Comparison of ENCODE assay signal across 8 cellular contexts in the genomic region with DNA sequence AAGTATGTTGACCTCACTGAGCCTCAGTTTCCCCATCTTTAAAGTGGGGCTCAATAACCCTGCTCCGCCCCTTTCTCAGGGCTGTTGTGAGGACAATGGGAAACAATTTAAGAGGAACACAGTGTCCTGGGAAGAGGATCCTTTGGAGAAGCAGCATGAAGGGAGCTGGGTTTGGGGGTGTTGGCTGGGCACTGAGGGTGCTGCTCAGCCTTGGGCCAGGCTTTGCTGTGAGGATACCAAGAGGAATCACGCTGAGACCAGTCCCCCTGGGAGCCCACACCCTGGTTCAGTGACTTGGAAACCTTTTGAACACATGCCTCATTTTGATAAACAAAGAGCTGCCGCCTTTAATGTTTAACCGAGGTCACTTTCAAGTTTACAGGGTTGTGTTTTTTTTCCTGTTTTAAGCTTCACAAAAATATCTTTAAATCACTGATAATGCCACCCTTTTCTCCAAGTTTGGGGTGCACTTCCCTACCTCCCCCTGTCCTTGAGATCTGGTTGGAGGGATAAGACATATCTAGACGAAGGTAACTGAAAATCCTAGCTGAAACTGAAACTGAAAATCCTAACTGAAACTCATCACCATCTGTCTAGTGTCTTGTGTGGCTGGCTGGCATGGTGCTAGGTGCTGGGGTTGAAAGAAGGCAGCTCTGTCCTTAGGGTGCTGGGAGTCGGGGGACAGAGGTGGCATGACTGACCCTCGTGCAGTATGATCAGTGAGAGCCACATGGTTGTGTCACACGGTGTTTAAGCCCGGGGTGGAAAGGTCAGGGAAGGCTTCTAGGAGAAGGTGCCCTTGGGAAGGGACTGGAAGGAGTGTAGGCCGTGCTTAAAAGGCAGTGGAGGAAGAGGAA. TPM values are rescaled to one million over a fixed set of nuclear protein-coding genes. Genes with fewer than 3 reads are reported as not detected.
A peak's percentile ranks its signal among the peaks of the same experiment; 100 is the strongest.
DNase-seq lines count a peak whose midpoint lies in the region; ATAC-seq, FAIRE-seq and TF ChIP-seq lines count a peak whose summit lies in the region.

No MANE protein-coding gene starts in this region.

- no peaks in the 10 kb centered on the region for H3K27me3 Mint-ChIP-seq in activated T-cell treated with anti-CD3 and anti-CD28 coated beads, Interleukin-2, amount 50 U/mL, for 72 hours (ENCODE audit: low read depth)
- no peaks in the 10 kb centered on the region for H3K27me3 Mint-ChIP-seq in stimulated activated naive B cell treated with anti-CD40 and anti-IgM and Interleukin-4, amounts not matched to agents 10 μg/mL and 1 μg/mL and 100 μg/mL, for 72 hours

- H3K27me3 ChIP-seq in DOHH2 (ENCODE audit: control insufficient read depth, low read length) (no peaks in the 10 kb centered on the region), keratinocyte (ENCODE audit: control insufficient read depth, extremely low read depth, insufficient read depth, low read length) (no peaks in the 10 kb centered on the region)

- H3K9me3 Mint-ChIP-seq in activated T-cell treated with anti-CD3 and anti-CD28 coated beads, Interleukin-2, amount 50 U/mL, for 72 hours, result no peaks in the 10 kb centered on the region
- H3K9me3 Mint-ChIP-seq in stimulated activated naive B cell treated with anti-CD40 and anti-IgM and Interleukin-4, amounts not matched to agents 10 μg/mL and 1 μg/mL and 100 μg/mL, for 72 hours, result no peaks in the 10 kb centered on the region

- H3K4me2 ChIP-seq in DOHH2 (ENCODE audit: low read length), result peak overlapping the region; percentile 81
- no peak overlapping the region for H3K4me2 ChIP-seq in keratinocyte (ENCODE audit: control insufficient read depth, extremely low read depth, insufficient read depth, low read depth, low read length)

- peak; percentile 44 for ATAC-seq in GM21360 (IDR thresholded peaks at IDR 0.05; ENCODE audit: unreplicated experiment)
- ATAC-seq in HG03571 (IDR thresholded peaks at IDR 0.05; ENCODE audit: unreplicated experiment), result peak; percentile 54
- ATAC-seq in activated T-cell treated with anti-CD3 and anti-CD28 coated beads, Interleukin-2, amount 50 U/mL, for 72 hours (replicated peaks in 1 of 2), result peak; percentile 54 to 60
- peak; percentile 55 to 62 for ATAC-seq in stimulated activated naive B cell treated with anti-CD40 and anti-IgM and Interleukin-4, amounts not matched to agents 10 μg/mL and 1 μg/mL and 100 μg/mL, for 72 hours (replicated peaks)

- DNase-seq in activated T-cell treated with anti-CD3 and anti-CD28 coated beads, Interleukin-2, amount 50 U/mL, for 72 hours, result peak; percentile 45 to 53
- DNase-seq in keratinocyte (ENCODE audit: low read depth, low spot score) (no peak), T1000 (lab: John Stamatoyannopoulos, UW) (no peak), SKM-1 (lab: John Stamatoyannopoulos, UW; ENCODE audit: unreplicated experiment) (no peak)
- peak; percentile 61 for DNase-seq in stimulated activated naive B cell treated with anti-CD40 and anti-IgM and Interleukin-4, amounts not matched to agents 10 μg/mL and 1 μg/mL and 100 μg/mL, for 72 hours

- peaks cover 44% of the 10 kb centered on the region for H3K4me1 Mint-ChIP-seq in activated T-cell treated with anti-CD3 and anti-CD28 coated beads, Interleukin-2, amount 50 U/mL, for 72 hours (ENCODE audit: low read depth)
- peaks cover 51 to 81% of the 10 kb centered on the region in 2 donors for H3K4me1 Mint-ChIP-seq in stimulated activated naive B cell treated with anti-CD40 and anti-IgM and Interleukin-4, amounts not matched to agents 10 μg/mL and 1 μg/mL and 100 μg/mL, for 72 hours

- H3K27ac ChIP-seq in DOHH2 (ENCODE audit: low read depth, low read length), result peak overlapping the region; percentile 27
- H3K27ac ChIP-seq in keratinocyte (ENCODE audit: control insufficient read depth, insufficient read depth, low read length), result no peak overlapping the region

- no peak for TF ChIP-seq CTCF in DOHH2 (IDR thresholded peaks at IDR 0.05; ENCODE audit: low read depth, low read length, poor library complexity, severe bottlenecking)
- TF ChIP-seq CTCF in keratinocyte (optimal IDR thresholded peaks at IDR 0.05 in 1 of 3, IDR thresholded peaks at IDR 0.05 in 1 of 3, conservative IDR thresholded peaks at IDR 0.05 in 1 of 3; ENCODE audit: extremely low read depth in 1 of 3, insufficient read depth in 2 of 3, low read length in 3 of 3), result no peak

- H3K4me1 ChIP-seq in DOHH2 (ENCODE audit: control insufficient read depth, low read length), result peaks cover 34% of the 10 kb centered on the region
- H3K4me1 ChIP-seq in keratinocyte (ENCODE audit: control insufficient read depth, extremely low read depth, insufficient read depth, low read length), result peaks cover 19% of the 10 kb centered on the region

- H3F3A ChIP-seq in DOHH2 (ENCODE audit: control insufficient read depth, insufficient read depth), result peaks cover 9% of the 10 kb centered on the region

- H3K27ac Mint-ChIP-seq in activated T-cell treated with anti-CD3 and anti-CD28 coated beads, Interleukin-2, amount 50 U/mL, for 72 hours, result peak overlapping the region; percentile 90
- H3K27ac Mint-ChIP-seq in stimulated activated naive B cell treated with anti-CD40 and anti-IgM and Interleukin-4, amounts not matched to agents 10 μg/mL and 1 μg/mL and 100 μg/mL, for 72 hours, result peak overlapping the region; percentile 96

- dilution Hi-C loops in keratinocyte (cut with MboI; ENCODE audit: extremely low pct_ligation_motif_present, low sequenced_read_pairs), result no loop called here

- H4K20me1 ChIP-seq in DOHH2 (ENCODE audit: control insufficient read depth, insufficient read depth, low read depth, low read length), result no peaks in the 10 kb centered on the region
- H4K20me1 ChIP-seq in keratinocyte (ENCODE audit: control insufficient read depth, extremely low read depth, insufficient read depth, low read length), result no peaks in the 10 kb centered on the region

- H3K9me3 ChIP-seq in DOHH2 (ENCODE audit: control insufficient read depth, insufficient read depth, low read length) (no peaks in the 10 kb centered on the region), keratinocyte (ENCODE audit: control insufficient read depth, low read depth, low read length) (no peaks in the 10 kb centered on the region)

- H3K4me3 ChIP-seq in DOHH2 (ENCODE audit: low read length), result peak overlapping the region; percentile 75
- no peak overlapping the region for H3K4me3 ChIP-seq in keratinocyte (ENCODE audit: control insufficient read depth in 2 of 3, extremely low read depth in 1 of 3, insufficient read depth in 2 of 3, low read depth in 1 of 3, low read length in 3 of 3)

- peak overlapping the region; percentile 2 for H2AFZ ChIP-seq in keratinocyte (ENCODE audit: control insufficient read depth, low read length)

- no peaks in the 10 kb centered on the region for H3K9me1 ChIP-seq in keratinocyte (ENCODE audit: control insufficient read depth, extremely low read depth, insufficient read depth, low read length)

- peak overlapping the region; percentile 93 to 95 for H3K4me3 Mint-ChIP-seq in activated T-cell treated with anti-CD3 and anti-CD28 coated beads, Interleukin-2, amount 50 U/mL, for 72 hours
- H3K4me3 Mint-ChIP-seq in stimulated activated naive B cell treated with anti-CD40 and anti-IgM and Interleukin-4, amounts not matched to agents 10 μg/mL and 1 μg/mL and 100 μg/mL, for 72 hours, result peak overlapping the region; percentile 89 to 92

- H3K9ac ChIP-seq in keratinocyte (ENCODE audit: control insufficient read depth, extremely low read depth, insufficient read depth, low read length), result no peak overlapping the region

- no peaks in the 10 kb centered on the region for H3K36me3 ChIP-seq in DOHH2 (ENCODE audit: control insufficient read depth, low read length)
- H3K36me3 ChIP-seq in keratinocyte (ENCODE audit: control insufficient read depth in 2 of 2, extremely low read depth in 1 of 2, insufficient read depth in 2 of 2, low read length in 2 of 2), result no peaks in the 10 kb centered on the region

- no peaks in the 10 kb centered on the region for H3K9me2 ChIP-seq in DOHH2 (replicated peaks; ENCODE audit: control insufficient read depth, low read length)

- no peaks in the 10 kb centered on the region for H3K79me2 ChIP-seq in DOHH2 (ENCODE audit: control insufficient read depth, low read length)
- H3K79me2 ChIP-seq in keratinocyte (ENCODE audit: control insufficient read depth, insufficient read depth, low read length), result no peaks in the 10 kb centered on the region

- H3K36me3 Mint-ChIP-seq in activated T-cell treated with anti-CD3 and anti-CD28 coated beads, Interleukin-2, amount 50 U/mL, for 72 hours (ENCODE audit: insufficient read depth in 2 of 2), result peaks cover 0 to 5% of the 10 kb centered on the region in 2 donors
- H3K36me3 Mint-ChIP-seq in stimulated activated naive B cell treated with anti-CD40 and anti-IgM and Interleukin-4, amounts not matched to agents 10 μg/mL and 1 μg/mL and 100 μg/mL, for 72 hours, result peaks cover 32 to 40% of the 10 kb centered on the region in 2 donors

- FAIRE-seq in keratinocyte (lab: Jason Lieb, UNC), result no peak

RNA-seq across cellular contexts. Expression of gene ZNF775, which starts 27.7 kb away (rescaled TPM):
- total RNA-seq in activated T-cell treated with anti-CD3 and anti-CD28 coated beads, Interleukin-2, amount 50 U/mL, for 72 hours, result 1 to 10 TPM; 6.5 to 8.2 TPM
- polyA plus RNA-seq in keratinocyte, result 1.0 to 1.9 TPM (median 1.1 TPM) in 3 replicates
- polyA plus RNA-seq in keratinocyte (2011; ENCODE audit: low read depth), result 0.15 TPM
- 0.44 and 1.6 TPM in 2 replicates for polyA plus RNA-seq in keratinocyte (2011; cell fraction: cytosol; rRNA removed)
- 0.74 and 1.7 TPM in 2 replicates for polyA plus RNA-seq in keratinocyte (2011; cell fraction: nucleus; rRNA removed)
- polyA plus RNA-seq in keratinocyte (2012; ENCODE audit: low replicate concordance), result 0.78 and 2.6 TPM in 2 replicates
- 0.16 to 0.33 TPM (median 0.26 TPM) in 3 replicates for polyA minus RNA-seq in keratinocyte
- 2.9 TPM for polyA minus RNA-seq in keratinocyte (2011; cell fraction: cytosol; rRNA and poly(A)+ RNA removed)
- 1.4 and 2.1 TPM in 2 replicates for polyA minus RNA-seq in keratinocyte (2011; cell fraction: nucleus; rRNA and poly(A)+ RNA removed)

RNA-seq across cellular contexts. Expression of gene REPIN1, which starts 38.2 kb away (rescaled TPM):
- total RNA-seq in activated T-cell treated with anti-CD3 and anti-CD28 coated beads, Interleukin-2, amount 50 U/mL, for 72 hours, result 10 to 100 TPM; 53.6 to 73.7 TPM
- 9.3 to 13.9 TPM (median 9.5 TPM) in 3 replicates for polyA plus RNA-seq in keratinocyte
- polyA plus RNA-seq in keratinocyte (2011; ENCODE audit: low read depth), result 3.7 TPM
- polyA plus RNA-seq in keratinocyte (2011; cell fraction: cytosol; rRNA removed), result 8.3 and 14.5 TPM in 2 replicates
- 23.9 and 32.1 TPM in 2 replicates for polyA plus RNA-seq in keratinocyte (2011; cell fraction: nucleus; rRNA removed)
- 13.4 and 22.4 TPM in 2 replicates for polyA plus RNA-seq in keratinocyte (2012; ENCODE audit: low replicate concordance)
- polyA minus RNA-seq in keratinocyte, result 6.0 to 10.4 TPM (median 7.8 TPM) in 3 replicates
- polyA minus RNA-seq in keratinocyte (2011; cell fraction: cytosol; rRNA and poly(A)+ RNA removed), result 18.8 TPM
- 8.8 and 12.4 TPM in 2 replicates for polyA minus RNA-seq in keratinocyte (2011; cell fraction: nucleus; rRNA and poly(A)+ RNA removed)

RNA-seq across cellular contexts. Expression of gene GIMAP8, which starts 43.6 kb away (rescaled TPM):
- 10 to 100 TPM; 10.2 to 13.1 TPM for total RNA-seq in activated T-cell treated with anti-CD3 and anti-CD28 coated beads, Interleukin-2, amount 50 U/mL, for 72 hours
- polyA plus RNA-seq in keratinocyte, result 0.06 to 0.26 TPM (median 0.14 TPM) in 3 replicates
- not detected for polyA plus RNA-seq in keratinocyte (2011; ENCODE audit: low read depth)
- polyA plus RNA-seq in keratinocyte (2011; cell fraction: cytosol; rRNA removed), result 0.04 TPM in 2 replicates
- 0.11 and 0.13 TPM in 2 replicates for polyA plus RNA-seq in keratinocyte (2011; cell fraction: nucleus; rRNA removed)
- polyA plus RNA-seq in keratinocyte (2012; ENCODE audit: low replicate concordance), result 0.03 and 0.16 TPM in 2 replicates
- 0.10 TPM in 1 of 3 replicates, not detected in the others for polyA minus RNA-seq in keratinocyte
- polyA minus RNA-seq in keratinocyte (2011; cell fraction: cytosol; rRNA and poly(A)+ RNA removed), result not detected
- not detected in 2 replicates for polyA minus RNA-seq in keratinocyte (2011; cell fraction: nucleus; rRNA and poly(A)+ RNA removed)

Comparison
In these comparisons a context has a peak if more than half of its experiments do, and no peak if none do; other contexts are left out.
1. DNase-seq: peak in activated T-cell treated with anti-CD3 and anti-CD28 coated beads, Interleukin-2, amount 50 U/mL, for 72 hours (2 of 2) and stimulated activated naive B cell treated with anti-CD40 and anti-IgM and Interleukin-4, amounts not matched to agents 10 μg/mL and 1 μg/mL and 100 μg/mL, for 72 hours (single experiment); none in keratinocyte (single experiment), T1000 (single experiment) and SKM-1 (single experiment).
2. Peak in every context shown above with its lines, with median percentiles within 50 percentile points of each other: ATAC-seq.